ENCODE assay signal across 8 cellular contexts in the genomic region with DNA sequence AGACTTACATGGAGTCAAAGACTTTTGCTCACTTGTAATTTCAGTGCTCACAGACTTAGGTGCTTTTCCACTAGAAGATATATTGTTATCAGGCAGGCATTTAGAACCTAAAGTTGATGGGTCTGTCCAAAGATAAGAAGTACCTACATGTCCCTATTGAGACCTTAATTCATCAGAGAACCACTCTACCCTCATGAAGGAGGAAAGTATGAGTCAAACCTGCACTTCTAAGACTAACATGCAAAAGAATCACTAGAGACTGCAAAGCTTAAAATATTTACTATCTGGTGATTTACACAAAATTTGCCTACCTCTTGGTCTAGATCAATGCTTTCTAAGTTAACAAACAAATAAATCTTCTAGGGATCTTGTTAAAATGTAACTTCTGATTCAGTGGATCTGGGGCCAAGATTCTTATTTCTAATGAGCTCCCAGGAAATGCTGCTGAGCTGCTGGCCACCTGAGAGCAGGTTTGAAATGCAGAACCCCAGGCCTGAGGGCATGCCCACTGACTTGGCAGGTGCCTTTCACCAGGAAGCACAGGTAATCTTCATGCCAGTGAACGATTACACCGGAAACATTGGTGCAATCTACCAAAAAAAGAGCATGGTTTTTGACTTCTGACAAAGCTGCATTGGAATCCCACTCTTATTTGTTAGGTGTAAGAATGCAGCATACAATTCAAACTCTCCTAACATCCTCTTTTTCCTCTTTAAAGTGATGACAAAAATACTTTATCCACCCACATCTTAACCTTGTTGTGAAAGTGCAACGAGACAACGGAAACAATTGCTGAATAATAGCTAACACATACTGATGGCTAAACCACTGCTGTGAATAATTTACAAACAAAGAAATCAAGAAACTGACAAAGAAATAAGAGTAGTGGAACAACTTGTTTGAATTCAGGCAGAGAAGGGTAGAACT.
A peak's percentile ranks its signal among the peaks of the same experiment; 100 is the strongest.
DNase-seq lines count a peak whose midpoint lies in the region; ATAC-seq, FAIRE-seq and TF ChIP-seq lines count a peak whose summit lies in the region.

No MANE protein-coding gene starts in this region.

- TF ChIP-seq CTCF in kidney epithelial cell (IDR thresholded peaks at IDR 0.05; ENCODE audit: insufficient read depth, low read length, poor library complexity, severe bottlenecking) (no peak), testis (IDR thresholded peaks at IDR 0.05) (no peak)

- DNase-seq in kidney epithelial cell (ENCODE audit: low read depth) (peak; percentile 43), testis (no peak), SHP77 treated with DMSO at 0.1 percent for 48 hours (lab: John Stamatoyannopoulos, UW) (no peak), frontal cortex (ENCODE audit: low spot score in 2 of 2) (no peak), DMS79 (lab: John Stamatoyannopoulos, UW) (no peak)

- 53 to 68% methylated on average over 4 of the region's 4 CpGs for WGBS in testis, 2 donors

- H3K4me1 ChIP-seq in testis = no peaks in the 10 kb centered on the region

- peak; percentile 71 for ATAC-seq in GM18511 (IDR thresholded peaks at IDR 0.05; ENCODE audit: unreplicated experiment)
- ATAC-seq in GM21786 (IDR thresholded peaks at IDR 0.05; ENCODE audit: unreplicated experiment) = peak; percentile 54
- peak; percentile 39 for ATAC-seq in HG03469 (IDR thresholded peaks at IDR 0.05; ENCODE audit: unreplicated experiment)

- no peak for TF ChIP-seq POLR2A in testis (IDR thresholded peaks at IDR 0.05)

- H3K27me3 ChIP-seq in kidney epithelial cell (ENCODE audit: control insufficient read depth, insufficient read depth, low read length) = no peaks in the 10 kb centered on the region
- no peaks in the 10 kb centered on the region for H3K27me3 ChIP-seq in testis

- FAIRE-seq in frontal cortex (lab: Jason Lieb, UNC) = no peak

- H3K9me3 ChIP-seq in testis = no peaks in the 10 kb centered on the region

- intact Hi-C loops in testis (cut with DNase I; ENCODE audit: low total_unique reads) = no loop called here

- H3K27ac ChIP-seq in testis = no peak overlapping the region

- H3K36me3 ChIP-seq in kidney epithelial cell (ENCODE audit: control insufficient read depth, insufficient read depth, low read length) = no peaks in the 10 kb centered on the region
- no peaks in the 10 kb centered on the region for H3K36me3 ChIP-seq in testis (ENCODE audit: low read depth, missing control alignments)

- H3K4me3 ChIP-seq in kidney epithelial cell (ENCODE audit: low read depth, low read length) (no peak overlapping the region), testis (no peak overlapping the region)
